In genomic region chr17:66662496-66662895, GRCh38 we compare ENCODE assay signal across 24 cellular contexts.
"Had no signal": no experiment of that assay in that cellular context is flagged by ENCODE, and none has a peak within 500 bp of the region (broad histone marks: within the 10 kb centered on the region; RNA-seq: fewer than 3 reads in every experiment).

No MANE protein-coding gene starts in this region.

- H3K9me3 ChIP-seq: tibial nerve had no signal

- H3K27me3 ChIP-seq: brain microvascular endothelial cell, dorsolateral prefrontal cortex, spleen, tibial nerve had no signal

- FAIRE-seq: astrocyte, frontal cortex, keratinocyte, TTC549 had no signal

- H3K4me1 ChIP-seq: spleen had no signal

- H3K27ac ChIP-seq: brain microvascular endothelial cell, coronary artery, dorsolateral prefrontal cortex, spleen had no signal

- DNase-seq: activated CD4-positive, alpha-beta memory T cell treated with anti-CD3 and anti-CD28 coated beads for 36 hours; activated CD4-positive, alpha-beta T cell treated with anti-CD3 and anti-CD28 coated beads, Interleukin-2, amount 10 ng/mL, durations not matched to agents 24 days and 14 days; activated CD4-positive, CD25-positive, alpha-beta regulatory T cell treated with anti-CD3 and anti-CD28 coated beads, Interleukin-2, amount 50 U/mL, for 72 hours; activated CD8-positive, alpha-beta memory T cell treated with anti-CD3 and anti-CD28 coated beads, Interleukin-2, amount 50 U/mL, for 4 hours; activated T-cell treated with anti-CD3 and anti-CD28 coated beads, Interleukin-2, amount 50 U/mL, for 24 hours; brain microvascular endothelial cell; dorsolateral prefrontal cortex; effector memory CD4-positive, alpha-beta T cell; left cardiac atrium; left ventricle myocardium superior; posterior cingulate gyrus; right cardiac atrium; spleen; stimulated activated naive CD4-positive, alpha-beta T cell treated with Interleukin-2 at 50 U/mL for 16 hours; T-helper 9 cell had no signal

- H3K4me3 Mint-ChIP-seq: activated CD4-positive, alpha-beta memory T cell treated with anti-CD3 and anti-CD28 coated beads for 36 hours; activated CD4-positive, alpha-beta T cell treated with anti-CD3 and anti-CD28 coated beads, Interleukin-2, amount 10 ng/mL, durations not matched to agents 24 days and 14 days; activated naive CD8-positive, alpha-beta T cell; activated T-cell treated with anti-CD3 and anti-CD28 coated beads, Interleukin-2, amount 50 U/mL, for 24 hours; nephron had no signal

- H3K27me3 Mint-ChIP-seq: activated CD4-positive, alpha-beta memory T cell treated with anti-CD3 and anti-CD28 coated beads for 36 hours; activated naive CD8-positive, alpha-beta T cell; activated T-cell treated with anti-CD3 and anti-CD28 coated beads, Interleukin-2, amount 50 U/mL, for 24 hours had no signal

- H3K4me3 ChIP-seq: coronary artery, dorsolateral prefrontal cortex, spleen, tibial nerve had no signal

- ATAC-seq: left cardiac atrium, left ventricle myocardium superior, right cardiac atrium had no signal

- H3K4me1 Mint-ChIP-seq: nephron had no signal

- H3K36me3 ChIP-seq: brain microvascular endothelial cell, spleen, tibial nerve, WERI-Rb-1 had no signal

- H3K27ac Mint-ChIP-seq: activated CD4-positive, alpha-beta memory T cell treated with anti-CD3 and anti-CD28 coated beads for 36 hours; activated CD4-positive, alpha-beta T cell treated with anti-CD3 and anti-CD28 coated beads, Interleukin-2, amount 10 ng/mL, durations not matched to agents 24 days and 14 days; activated naive CD8-positive, alpha-beta T cell; activated T-cell treated with anti-CD3 and anti-CD28 coated beads, Interleukin-2, amount 50 U/mL, for 24 hours; nephron had no signal
